In the genomic region with DNA sequence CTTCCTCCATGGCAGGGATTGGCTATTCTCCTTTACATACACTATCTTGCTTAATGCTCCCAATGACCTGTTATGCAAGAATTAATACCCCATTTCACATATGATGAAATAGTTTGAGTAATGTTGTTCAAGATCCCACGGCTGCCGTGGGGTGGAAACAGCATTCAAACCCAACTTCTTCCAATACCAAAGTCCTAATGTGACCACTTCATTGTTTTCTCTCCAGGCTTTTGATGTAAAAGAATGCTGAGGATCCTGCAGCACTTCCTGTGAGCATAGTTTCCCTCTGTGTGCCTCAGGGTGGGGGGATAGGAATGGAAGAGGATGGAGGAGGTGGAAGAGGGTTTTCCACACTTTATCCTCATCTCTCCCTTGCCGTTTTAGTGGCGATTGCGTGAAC, we compare ENCODE assay signal across 1 cellular context.
TF ChIP-seq lines count a peak whose summit lies in the region.

No MANE protein-coding gene starts in this region.

TF ChIP-seq in HepG2, 621 proteins besides CTCF, POLR2A, EP300 and RAD21 (continued from another document and continues in another):
- TF ChIP-seq SOX13 (IDR thresholded peaks at IDR 0.05) (peak; percentile 78), SOX13 (CRISPR knock-in tag; conservative IDR thresholded peaks at IDR 0.05 in 1 of 2, IDR thresholded peaks at IDR 0.05 in 1 of 2) (peak in 1 of 2 experiments; percentile 85; a peak in 2 of 4 replicates), ISL2 (CRISPR knock-in tag; IDR thresholded peaks at IDR 0.05) (peak; percentile 44; the same call in 1 of the 2 replicates), SP5 (CRISPR knock-in tag; IDR thresholded peaks at IDR 0.05; ENCODE audit: borderline replicate concordance, low read depth) (no peak), ATRX (CRISPR knock-in tag; IDR thresholded peaks at IDR 0.05; ENCODE audit: borderline replicate concordance) (no peak), ZBTB42 (CRISPR knock-in tag; IDR thresholded peaks at IDR 0.05) (no peak), MED8 (CRISPR knock-in tag; IDR thresholded peaks at IDR 0.05; ENCODE audit: insufficient replicate concordance) (no peak), TAF15 (IDR thresholded peaks at IDR 0.05; ENCODE audit: low read depth, low read length, poor library complexity, severe bottlenecking) (no peak), GTF3A (CRISPR knock-in tag; conservative IDR thresholded peaks at IDR 0.05) (no peak), ARID2 (CRISPR knock-in tag; IDR thresholded peaks at IDR 0.05; ENCODE audit: borderline replicate concordance) (no peak), XBP1 (CRISPR knock-in tag; IDR thresholded peaks at IDR 0.05) (no peak), YEATS2 (CRISPR knock-in tag; IDR thresholded peaks at IDR 0.05; ENCODE audit: borderline replicate concordance) (peak; percentile 30; the same call in 1 of the 2 replicates), ZBTB1 (CRISPR knock-in tag; IDR thresholded peaks at IDR 0.05; ENCODE audit: borderline replicate concordance) (no peak), MED1 (CRISPR knock-in tag; IDR thresholded peaks at IDR 0.05) (peak; percentile 81), ZBTB38 (CRISPR knock-in tag; IDR thresholded peaks at IDR 0.05) (no peak), KDM6A (CRISPR knock-in tag; IDR thresholded peaks at IDR 0.05; ENCODE audit: low read depth) (peak; percentile 58; the same call in 1 of the 2 replicates), HNRNPH1 (optimal IDR thresholded peaks at IDR 0.05; ENCODE audit: low read depth, low read length) (no peak), KDM3A (CRISPR knock-in tag; IDR thresholded peaks at IDR 0.05; ENCODE audit: low read depth) (no peak), SNAI1 (CRISPR knock-in tag; IDR thresholded peaks at IDR 0.05; ENCODE audit: borderline replicate concordance) (no peak), ZNF446 (CRISPR knock-in tag; IDR thresholded peaks at IDR 0.05) (no peak), ZNF777 (CRISPR knock-in tag; IDR thresholded peaks at IDR 0.05) (no peak), KAT2B (IDR thresholded peaks at IDR 0.05; ENCODE audit: borderline replicate concordance, low read depth, low read length) (no peak), FOSL1 (CRISPR knock-in tag; IDR thresholded peaks at IDR 0.05; ENCODE audit: borderline replicate concordance) (no peak), ZNF660 (CRISPR knock-in tag; IDR thresholded peaks at IDR 0.05; ENCODE audit: borderline replicate concordance, low read depth) (no peak), ZSCAN31 (CRISPR knock-in tag; IDR thresholded peaks at IDR 0.05; ENCODE audit: low read depth) (no peak), ZNF335 (CRISPR knock-in tag; IDR thresholded peaks at IDR 0.05) (no peak), NFIC (IDR thresholded peaks at IDR 0.05; ENCODE audit: low read length) (peak; percentile 58; the same call in 1 of the 2 replicates), ELF1 (CRISPR knock-in tag; IDR thresholded peaks at IDR 0.05) (peak; percentile 59), AGO1 (IDR thresholded peaks at IDR 0.05; ENCODE audit: low read depth, low read length, poor library complexity, severe bottlenecking) (no peak), ZBTB21 (CRISPR knock-in tag; IDR thresholded peaks at IDR 0.05) (no peak; the same call in 1 of the 2 replicates), MTF2 (CRISPR knock-in tag; IDR thresholded peaks at IDR 0.05; ENCODE audit: borderline replicate concordance) (no peak), HES4 (CRISPR knock-in tag; IDR thresholded peaks at IDR 0.05; ENCODE audit: borderline replicate concordance) (no peak), POLR2AphosphoS5 (IDR thresholded peaks at IDR 0.05; ENCODE audit: low read depth, low read length) (no peak), ZNF776 (CRISPR knock-in tag; IDR thresholded peaks at IDR 0.05) (no peak), PCBP1 (IDR thresholded peaks at IDR 0.05; ENCODE audit: borderline replicate concordance, low read depth, low read length) (no peak), GZF1 (CRISPR knock-in tag; IDR thresholded peaks at IDR 0.05) (no peak), PHB2 (IDR thresholded peaks at IDR 0.05; ENCODE audit: partially characterized antibody) (no peak), ARNTL (CRISPR knock-in tag; IDR thresholded peaks at IDR 0.05) (no peak)
- TF ChIP-seq, protein P1, sequence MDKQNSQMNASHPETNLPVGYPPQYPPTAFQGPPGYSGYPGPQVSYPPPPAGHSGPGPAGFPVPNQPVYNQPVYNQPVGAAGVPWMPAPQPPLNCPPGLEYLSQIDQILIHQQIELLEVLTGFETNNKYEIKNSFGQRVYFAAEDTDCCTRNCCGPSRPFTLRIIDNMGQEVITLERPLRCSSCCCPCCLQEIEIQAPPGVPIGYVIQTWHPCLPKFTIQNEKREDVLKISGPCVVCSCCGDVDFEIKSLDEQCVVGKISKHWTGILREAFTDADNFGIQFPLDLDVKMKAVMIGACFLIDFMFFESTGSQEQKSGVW (CRISPR knock-in tag; IDR thresholded peaks at IDR 0.05; ENCODE audit: borderline replicate concordance): no peak
- TF ChIP-seq, protein P2, sequence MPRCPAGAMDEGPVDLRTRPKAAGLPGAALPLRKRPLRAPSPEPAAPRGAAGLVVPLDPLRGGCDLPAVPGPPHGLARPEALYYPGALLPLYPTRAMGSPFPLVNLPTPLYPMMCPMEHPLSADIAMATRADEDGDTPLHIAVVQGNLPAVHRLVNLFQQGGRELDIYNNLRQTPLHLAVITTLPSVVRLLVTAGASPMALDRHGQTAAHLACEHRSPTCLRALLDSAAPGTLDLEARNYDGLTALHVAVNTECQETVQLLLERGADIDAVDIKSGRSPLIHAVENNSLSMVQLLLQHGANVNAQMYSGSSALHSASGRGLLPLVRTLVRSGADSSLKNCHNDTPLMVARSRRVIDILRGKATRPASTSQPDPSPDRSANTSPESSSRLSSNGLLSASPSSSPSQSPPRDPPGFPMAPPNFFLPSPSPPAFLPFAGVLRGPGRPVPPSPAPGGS (CRISPR knock-in tag; IDR thresholded peaks at IDR 0.05): no peak
- TF ChIP-seq, protein P3, sequence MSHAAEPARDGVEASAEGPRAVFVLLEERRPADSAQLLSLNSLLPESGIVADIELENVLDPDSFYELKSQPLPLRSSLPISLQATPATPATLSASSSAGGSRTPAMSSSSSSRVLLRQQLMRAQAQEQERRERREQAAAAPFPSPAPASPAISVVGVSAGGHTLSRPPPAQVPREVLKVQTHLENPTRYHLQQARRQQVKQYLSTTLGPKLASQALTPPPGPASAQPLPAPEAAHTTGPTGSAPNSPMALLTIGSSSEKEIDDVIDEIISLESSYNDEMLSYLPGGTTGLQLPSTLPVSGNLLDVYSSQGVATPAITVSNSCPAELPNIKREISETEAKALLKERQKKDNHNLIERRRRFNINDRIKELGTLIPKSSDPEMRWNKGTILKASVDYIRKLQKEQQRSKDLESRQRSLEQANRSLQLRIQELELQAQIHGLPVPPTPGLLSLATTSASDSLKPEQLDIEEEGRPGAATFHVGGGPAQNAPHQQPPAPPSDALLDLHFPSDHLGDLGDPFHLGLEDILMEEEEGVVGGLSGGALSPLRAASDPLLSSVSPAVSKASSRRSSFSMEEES (CRISPR knock-in tag; IDR thresholded peaks at IDR 0.05): peak; percentile 57; the same call in 1 of the 2 replicates
- TF ChIP-seq, protein P4, sequence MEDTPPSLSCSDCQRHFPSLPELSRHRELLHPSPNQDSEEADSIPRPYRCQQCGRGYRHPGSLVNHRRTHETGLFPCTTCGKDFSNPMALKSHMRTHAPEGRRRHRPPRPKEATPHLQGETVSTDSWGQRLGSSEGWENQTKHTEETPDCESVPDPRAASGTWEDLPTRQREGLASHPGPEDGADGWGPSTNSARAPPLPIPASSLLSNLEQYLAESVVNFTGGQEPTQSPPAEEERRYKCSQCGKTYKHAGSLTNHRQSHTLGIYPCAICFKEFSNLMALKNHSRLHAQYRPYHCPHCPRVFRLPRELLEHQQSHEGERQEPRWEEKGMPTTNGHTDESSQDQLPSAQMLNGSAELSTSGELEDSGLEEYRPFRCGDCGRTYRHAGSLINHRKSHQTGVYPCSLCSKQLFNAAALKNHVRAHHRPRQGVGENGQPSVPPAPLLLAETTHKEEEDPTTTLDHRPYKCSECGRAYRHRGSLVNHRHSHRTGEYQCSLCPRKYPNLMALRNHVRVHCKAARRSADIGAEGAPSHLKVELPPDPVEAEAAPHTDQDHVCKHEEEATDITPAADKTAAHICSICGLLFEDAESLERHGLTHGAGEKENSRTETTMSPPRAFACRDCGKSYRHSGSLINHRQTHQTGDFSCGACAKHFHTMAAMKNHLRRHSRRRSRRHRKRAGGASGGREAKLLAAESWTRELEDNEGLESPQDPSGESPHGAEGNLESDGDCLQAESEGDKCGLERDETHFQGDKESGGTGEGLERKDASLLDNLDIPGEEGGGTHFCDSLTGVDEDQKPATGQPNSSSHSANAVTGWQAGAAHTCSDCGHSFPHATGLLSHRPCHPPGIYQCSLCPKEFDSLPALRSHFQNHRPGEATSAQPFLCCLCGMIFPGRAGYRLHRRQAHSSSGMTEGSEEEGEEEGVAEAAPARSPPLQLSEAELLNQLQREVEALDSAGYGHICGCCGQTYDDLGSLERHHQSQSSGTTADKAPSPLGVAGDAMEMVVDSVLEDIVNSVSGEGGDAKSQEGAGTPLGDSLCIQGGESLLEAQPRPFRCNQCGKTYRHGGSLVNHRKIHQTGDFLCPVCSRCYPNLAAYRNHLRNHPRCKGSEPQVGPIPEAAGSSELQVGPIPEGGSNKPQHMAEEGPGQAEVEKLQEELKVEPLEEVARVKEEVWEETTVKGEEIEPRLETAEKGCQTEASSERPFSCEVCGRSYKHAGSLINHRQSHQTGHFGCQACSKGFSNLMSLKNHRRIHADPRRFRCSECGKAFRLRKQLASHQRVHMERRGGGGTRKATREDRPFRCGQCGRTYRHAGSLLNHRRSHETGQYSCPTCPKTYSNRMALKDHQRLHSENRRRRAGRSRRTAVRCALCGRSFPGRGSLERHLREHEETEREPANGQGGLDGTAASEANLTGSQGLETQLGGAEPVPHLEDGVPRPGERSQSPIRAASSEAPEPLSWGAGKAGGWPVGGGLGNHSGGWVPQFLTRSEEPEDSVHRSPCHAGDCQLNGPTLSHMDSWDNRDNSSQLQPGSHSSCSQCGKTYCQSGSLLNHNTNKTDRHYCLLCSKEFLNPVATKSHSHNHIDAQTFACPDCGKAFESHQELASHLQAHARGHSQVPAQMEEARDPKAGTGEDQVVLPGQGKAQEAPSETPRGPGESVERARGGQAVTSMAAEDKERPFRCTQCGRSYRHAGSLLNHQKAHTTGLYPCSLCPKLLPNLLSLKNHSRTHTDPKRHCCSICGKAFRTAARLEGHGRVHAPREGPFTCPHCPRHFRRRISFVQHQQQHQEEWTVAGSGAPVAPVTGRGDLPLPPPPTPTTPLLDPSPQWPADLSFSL (CRISPR knock-in tag; IDR thresholded peaks at IDR 0.05): no peak
- TF ChIP-seq, protein P5, sequence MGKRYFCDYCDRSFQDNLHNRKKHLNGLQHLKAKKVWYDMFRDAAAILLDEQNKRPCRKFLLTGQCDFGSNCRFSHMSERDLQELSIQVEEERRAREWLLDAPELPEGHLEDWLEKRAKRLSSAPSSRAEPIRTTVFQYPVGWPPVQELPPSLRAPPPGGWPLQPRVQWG (CRISPR knock-in tag; IDR thresholded peaks at IDR 0.05; ENCODE audit: borderline replicate concordance, low read depth): no peak
- TF ChIP-seq, protein P6, sequence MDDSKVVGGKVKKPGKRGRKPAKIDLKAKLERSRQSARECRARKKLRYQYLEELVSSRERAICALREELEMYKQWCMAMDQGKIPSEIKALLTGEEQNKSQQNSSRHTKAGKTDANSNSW (CRISPR knock-in tag; IDR thresholded peaks at IDR 0.05; ENCODE audit: borderline replicate concordance): no peak
- TF ChIP-seq, protein P7, sequence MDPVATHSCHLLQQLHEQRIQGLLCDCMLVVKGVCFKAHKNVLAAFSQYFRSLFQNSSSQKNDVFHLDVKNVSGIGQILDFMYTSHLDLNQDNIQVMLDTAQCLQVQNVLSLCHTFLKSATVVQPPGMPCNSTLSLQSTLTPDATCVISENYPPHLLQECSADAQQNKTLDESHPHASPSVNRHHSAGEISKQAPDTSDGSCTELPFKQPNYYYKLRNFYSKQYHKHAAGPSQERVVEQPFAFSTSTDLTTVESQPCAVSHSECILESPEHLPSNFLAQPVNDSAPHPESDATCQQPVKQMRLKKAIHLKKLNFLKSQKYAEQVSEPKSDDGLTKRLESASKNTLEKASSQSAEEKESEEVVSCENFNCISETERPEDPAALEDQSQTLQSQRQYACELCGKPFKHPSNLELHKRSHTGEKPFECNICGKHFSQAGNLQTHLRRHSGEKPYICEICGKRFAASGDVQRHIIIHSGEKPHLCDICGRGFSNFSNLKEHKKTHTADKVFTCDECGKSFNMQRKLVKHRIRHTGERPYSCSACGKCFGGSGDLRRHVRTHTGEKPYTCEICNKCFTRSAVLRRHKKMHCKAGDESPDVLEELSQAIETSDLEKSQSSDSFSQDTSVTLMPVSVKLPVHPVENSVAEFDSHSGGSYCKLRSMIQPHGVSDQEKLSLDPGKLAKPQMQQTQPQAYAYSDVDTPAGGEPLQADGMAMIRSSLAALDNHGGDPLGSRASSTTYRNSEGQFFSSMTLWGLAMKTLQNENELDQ (CRISPR knock-in tag; IDR thresholded peaks at IDR 0.05; ENCODE audit: borderline replicate concordance): no peak
- TF ChIP-seq, protein P8, sequence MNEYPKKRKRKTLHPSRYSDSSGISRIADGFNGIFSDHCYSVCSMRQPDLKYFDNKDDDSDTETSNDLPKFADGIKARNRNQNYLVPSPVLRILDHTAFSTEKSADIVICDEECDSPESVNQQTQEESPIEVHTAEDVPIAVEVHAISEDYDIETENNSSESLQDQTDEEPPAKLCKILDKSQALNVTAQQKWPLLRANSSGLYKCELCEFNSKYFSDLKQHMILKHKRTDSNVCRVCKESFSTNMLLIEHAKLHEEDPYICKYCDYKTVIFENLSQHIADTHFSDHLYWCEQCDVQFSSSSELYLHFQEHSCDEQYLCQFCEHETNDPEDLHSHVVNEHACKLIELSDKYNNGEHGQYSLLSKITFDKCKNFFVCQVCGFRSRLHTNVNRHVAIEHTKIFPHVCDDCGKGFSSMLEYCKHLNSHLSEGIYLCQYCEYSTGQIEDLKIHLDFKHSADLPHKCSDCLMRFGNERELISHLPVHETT (CRISPR knock-in tag; conservative IDR thresholded peaks at IDR 0.05): no peak
- TF ChIP-seq, protein P9, sequence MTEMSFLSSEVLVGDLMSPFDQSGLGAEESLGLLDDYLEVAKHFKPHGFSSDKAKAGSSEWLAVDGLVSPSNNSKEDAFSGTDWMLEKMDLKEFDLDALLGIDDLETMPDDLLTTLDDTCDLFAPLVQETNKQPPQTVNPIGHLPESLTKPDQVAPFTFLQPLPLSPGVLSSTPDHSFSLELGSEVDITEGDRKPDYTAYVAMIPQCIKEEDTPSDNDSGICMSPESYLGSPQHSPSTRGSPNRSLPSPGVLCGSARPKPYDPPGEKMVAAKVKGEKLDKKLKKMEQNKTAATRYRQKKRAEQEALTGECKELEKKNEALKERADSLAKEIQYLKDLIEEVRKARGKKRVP (CRISPR knock-in tag; IDR thresholded peaks at IDR 0.05): peak in 1 of 2 experiments; percentile 91; a peak in 2 of 4 replicates
